18 cellular contexts compared by ENCODE assay signal in the genomic region with DNA sequence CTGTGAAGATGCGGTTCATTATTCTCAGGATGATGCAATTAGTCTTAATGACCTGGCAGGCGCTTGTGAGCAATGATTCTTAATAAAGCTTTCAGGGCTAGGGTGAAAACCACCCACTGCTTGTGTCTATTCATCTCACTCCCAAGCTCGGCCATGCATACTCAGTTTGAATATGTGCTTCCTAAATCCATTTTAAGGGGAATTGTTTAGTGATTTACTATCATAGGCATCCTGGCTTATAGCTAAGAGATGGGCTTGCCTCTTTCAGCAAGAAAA.
DNase-seq lines count a peak whose midpoint lies in the region; ATAC-seq, FAIRE-seq and TF ChIP-seq lines count a peak whose summit lies in the region.
"Had no signal": no experiment of that assay in that cellular context is flagged by ENCODE, and none has a peak within 500 bp of the region (broad histone marks: within the 10 kb centered on the region; RNA-seq: fewer than 3 reads in every experiment).

No MANE protein-coding gene starts in this region.

- 78 to 81% (median 79%) methylated on average over 3 of the region's 3 CpGs for WGBS in small intestine, 3 donors

- DNase-seq in GM13976 (ENCODE audit: low spot score) (peak; percentile 38), dedifferentiated amniotic fluid mesenchymal stem cell (ENCODE audit: extremely low spot score) (no peak), NCI-H2081 treated with DMSO at 0.1 percent for 48 hours (lab: John Stamatoyannopoulos, UW) (no peak), small intestine (no peak), cardiac septum (ENCODE audit: low spot score) (no peak)
- DNase-seq: activated CD4-positive, alpha-beta memory T cell treated with anti-CD3 and anti-CD28 coated beads, Interleukin-2, amount 10 ng/mL, durations not matched to agents 7 days and 5 days; left ventricle myocardium superior; natural killer cell; NCI-H1694; NCI-H524 treated with DMSO at 0.1 percent for 48 hours; SHP77 treated with DMSO at 0.1 percent for 48 hours; stimulated activated CD4-positive, alpha-beta T cell treated with anti-CD3 and anti-CD28 coated beads, Interleukin-2, amount 100 ng/mL, for 48 hours had no signal

- in situ Hi-C loops in GM13976 (cut with MboI; ENCODE audit: low sequenced_read_pairs, unreplicated experiment): no loop called here

- intact Hi-C loops in cardiac septum (cut with DNase I): no loop called here

- ATAC-seq in GM19463 (IDR thresholded peaks at IDR 0.05; ENCODE audit: unreplicated experiment) (peak; percentile 45), HG02840 (IDR thresholded peaks at IDR 0.05; ENCODE audit: low FRiP score, unreplicated experiment) (peak; percentile 41), HG03558 (IDR thresholded peaks at IDR 0.05; ENCODE audit: extremely low read depth, unreplicated experiment) (peak; percentile 49)
- ATAC-seq: left ventricle myocardium superior, natural killer cell had no signal

- no peaks in the 10 kb centered on the region for H3K9me3 ChIP-seq in small intestine (ENCODE audit: control insufficient read depth, low read depth)
- H3K9me3 ChIP-seq: ascending aorta had no signal

- TF ChIP-seq CTCF in GM13976 (IDR thresholded peaks at IDR 0.05; ENCODE audit: borderline replicate concordance, control extremely low read depth, extremely low read depth, insufficient read depth, missing control alignments): no peak

- H3K4me3 ChIP-seq in small intestine (ENCODE audit: low read depth in 1 of 2, low read length in 2 of 2): no peak overlapping the region
- H3K4me3 ChIP-seq: ascending aorta, hepatocyte had no signal

- H3K27me3 ChIP-seq in small intestine (ENCODE audit: control insufficient read depth in 2 of 2, insufficient read depth in 2 of 2, low read length in 2 of 2): no peaks in the 10 kb centered on the region
- H3K27me3 ChIP-seq: ascending aorta, hepatocyte had no signal

- no peaks in the 10 kb centered on the region for H3K4me1 ChIP-seq in small intestine (ENCODE audit: control insufficient read depth in 2 of 2, insufficient read depth in 1 of 2, low read depth in 1 of 2, low read length in 1 of 2)
- H3K4me1 ChIP-seq: ascending aorta had no signal

- no peaks in the 10 kb centered on the region for H3K36me3 ChIP-seq in small intestine (ENCODE audit: control insufficient read depth in 2 of 2, insufficient read depth in 2 of 2, low read length in 2 of 2)
- H3K36me3 ChIP-seq: ascending aorta had no signal

- no peak overlapping the region for H3K27ac ChIP-seq in small intestine (ENCODE audit: low read depth in 1 of 2, low read length in 1 of 2)
- H3K27ac ChIP-seq: ascending aorta, hepatocyte had no signal

- no peak for FAIRE-seq in small intestine (lab: Jason Lieb, UNC)
- FAIRE-seq: H1 had no signal
